20 cellular contexts compared by ENCODE assay signal in genomic region chr5:134417707-134418106, GRCh38.
"Had no signal": no experiment of that assay in that cellular context is flagged by ENCODE, and none has a peak within 500 bp of the region (broad histone marks: within the 10 kb centered on the region; RNA-seq: fewer than 3 reads in every experiment).

No MANE protein-coding gene starts in this region.

- H3K4me3 ChIP-seq: adrenal gland had no signal

- DNase-seq: activated CD4-positive, alpha-beta memory T cell treated with anti-CD3 and anti-CD28 coated beads, Interleukin-2, amount 10 ng/mL, durations not matched to agents 7 days and 5 days; activated CD4-positive, alpha-beta T cell treated with anti-CD3 and anti-CD28 coated beads for 36 hours; activated CD4-positive, alpha-beta T cell treated with anti-CD3 and anti-CD28 coated beads, Interleukin-2, amount 50 U/mL, for 1 hour; activated CD8-positive, alpha-beta memory T cell treated with anti-CD3 and anti-CD28 coated beads, Interleukin-2, amount 50 U/mL, for 4 hours; activated naive CD4-positive, alpha-beta T cell treated with anti-CD3 and anti-CD28 coated beads, Interleukin-2, amount 50 U/mL, for 16 hours; activated naive CD8-positive, alpha-beta T cell treated with anti-CD3 and anti-CD28 coated beads, Interleukin-2, amount 10 ng/mL, durations not matched to agents 7 days and 5 days; activated T-cell treated with anti-CD3 and anti-CD28 coated beads, Interleukin-2, amount 50 U/mL, for 1 hour; adrenal gland; anterior cingulate cortex; KG1; NCI-H1048; NCI-H1417; NCI-H1694 treated with DMSO at 0.1 percent for 48 hours; NCI-H2029 treated with DMSO at 0.1 percent for 48 hours; NCI-H345; NCI-H510A; NCI-H526 treated with DMSO at 0.1 percent for 48 hours; SHP77 treated with DMSO at 0.1 percent for 48 hours; T-helper 1 cell; WERI-Rb-1 had no signal

- H3K36me3 ChIP-seq: adrenal gland, WERI-Rb-1 had no signal

- H3K9me3 Mint-ChIP-seq: activated CD4-positive, alpha-beta memory T cell treated with anti-CD3 and anti-CD28 coated beads, Interleukin-2, amount 10 ng/mL, durations not matched to agents 7 days and 5 days; activated naive CD8-positive, alpha-beta T cell treated with anti-CD3 and anti-CD28 coated beads, Interleukin-2, amount 10 ng/mL, durations not matched to agents 7 days and 5 days had no signal

- H3K27ac Mint-ChIP-seq: activated CD4-positive, alpha-beta memory T cell treated with anti-CD3 and anti-CD28 coated beads, Interleukin-2, amount 10 ng/mL, durations not matched to agents 7 days and 5 days; activated CD4-positive, alpha-beta T cell treated with anti-CD3 and anti-CD28 coated beads for 36 hours; activated naive CD8-positive, alpha-beta T cell treated with anti-CD3 and anti-CD28 coated beads, Interleukin-2, amount 10 ng/mL, durations not matched to agents 7 days and 5 days had no signal

- H3K4me3 Mint-ChIP-seq: activated CD4-positive, alpha-beta memory T cell treated with anti-CD3 and anti-CD28 coated beads, Interleukin-2, amount 10 ng/mL, durations not matched to agents 7 days and 5 days; activated CD4-positive, alpha-beta T cell treated with anti-CD3 and anti-CD28 coated beads for 36 hours; activated naive CD8-positive, alpha-beta T cell treated with anti-CD3 and anti-CD28 coated beads, Interleukin-2, amount 10 ng/mL, durations not matched to agents 7 days and 5 days had no signal

- H3K36me3 Mint-ChIP-seq: activated naive CD8-positive, alpha-beta T cell treated with anti-CD3 and anti-CD28 coated beads, Interleukin-2, amount 10 ng/mL, durations not matched to agents 7 days and 5 days had no signal

- H3K27me3 ChIP-seq: adrenal gland had no signal

- H3K27ac ChIP-seq: adrenal gland, WERI-Rb-1 had no signal

- ATAC-seq: activated CD4-positive, alpha-beta T cell treated with anti-CD3 and anti-CD28 coated beads for 36 hours had no signal

- H3K27me3 Mint-ChIP-seq: activated CD4-positive, alpha-beta T cell treated with anti-CD3 and anti-CD28 coated beads for 36 hours; activated naive CD8-positive, alpha-beta T cell treated with anti-CD3 and anti-CD28 coated beads, Interleukin-2, amount 10 ng/mL, durations not matched to agents 7 days and 5 days had no signal
